In the genomic region with DNA sequence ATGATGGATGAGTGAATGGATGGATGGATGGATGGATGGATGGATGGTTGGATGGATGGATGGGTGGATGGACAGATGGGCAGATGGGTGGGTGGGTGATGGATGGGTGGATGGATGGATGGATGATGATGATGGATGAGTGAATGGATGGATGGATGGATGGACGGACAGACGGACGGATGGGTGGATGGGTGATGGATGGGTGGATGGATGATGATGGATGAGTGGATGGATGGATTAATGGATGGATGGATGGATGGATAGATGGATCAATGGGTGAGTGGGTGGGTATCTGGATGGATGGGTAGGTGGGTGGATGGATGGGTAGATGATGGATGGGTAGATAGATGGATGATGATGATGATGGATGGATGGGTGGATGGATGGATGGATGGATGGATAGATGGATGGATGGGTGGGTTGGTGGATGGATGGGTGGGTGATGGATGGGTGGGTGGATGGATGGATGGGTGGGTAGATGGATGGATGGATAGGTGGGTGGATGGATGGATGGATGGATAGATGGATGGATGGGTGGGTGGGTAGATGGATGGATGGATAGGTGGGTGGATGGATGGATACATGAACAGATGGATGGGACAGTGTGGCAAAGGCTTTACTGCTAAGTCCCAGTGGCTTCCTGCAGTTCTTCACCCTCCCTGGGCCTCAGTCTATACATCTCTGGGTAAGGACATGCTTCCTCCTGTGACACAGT, we compare ENCODE assay signal across 15 cellular contexts. TPM values are rescaled to one million over a fixed set of nuclear protein-coding genes. Genes with fewer than 3 reads are reported as not detected.
DNase-seq lines count a peak whose midpoint lies in the region; ATAC-seq, FAIRE-seq and TF ChIP-seq lines count a peak whose summit lies in the region.
"Had no signal": no experiment of that assay in that cellular context is flagged by ENCODE, and none has a peak within 500 bp of the region (broad histone marks: within the 10 kb centered on the region; RNA-seq: fewer than 3 reads in every experiment).

No MANE protein-coding gene starts in this region.

- in situ Hi-C loops in HepG2 (cut with HindIII; ENCODE audit: extremely low pct_ligation_motif_present, low pct_unique_long_range_greater_than_20kb) (no loop called here), K562 (cut with MboI) (no loop called here)

- H3K27ac Mint-ChIP-seq in neural progenitor cell, result no peak overlapping the region
- H3K27ac Mint-ChIP-seq: B cell; CD8-positive, alpha-beta T cell had no signal

- H3K27me3 ChIP-seq in HepG2 (ENCODE audit: control insufficient read depth in 1 of 2, insufficient read depth in 2 of 2, low read length in 2 of 2) (peaks cover 37 to 85% of the 10 kb centered on the region in 2 experiments), right lobe of liver (no peaks in the 10 kb centered on the region), K562 (ENCODE audit: control insufficient read depth in 2 of 2, insufficient read depth in 2 of 2, low read length in 2 of 2) (peaks cover 0 to 53% of the 10 kb centered on the region in 2 experiments; a peak in 3 of 5 replicates), neural progenitor cell (no peaks in the 10 kb centered on the region)

- H3K27me3 Mint-ChIP-seq in neural progenitor cell (ENCODE audit: insufficient read depth, low read depth), result peaks cover 6% of the 10 kb centered on the region
- H3K27me3 Mint-ChIP-seq: B cell had no signal

- no peak overlapping the region for H3K4me2 ChIP-seq in HepG2 (ENCODE audit: low read depth, low read length)
- H3K4me2 ChIP-seq in K562 (ENCODE audit: insufficient read depth, low read length), result no peak overlapping the region
- no peak overlapping the region for H3K4me2 ChIP-seq in neural progenitor cell

- H3K4me3 Mint-ChIP-seq in neural progenitor cell, result peak overlapping the region; percentile 21
- H3K4me3 Mint-ChIP-seq: B cell; CD8-positive, alpha-beta T cell; H9 had no signal

- TF ChIP-seq CTCF in HepG2 (CRISPR knock-in tag; IDR thresholded peaks at IDR 0.05) (no peak), right lobe of liver (IDR thresholded peaks at IDR 0.05) (no peak), K562 (IDR thresholded peaks at IDR 0.05 in 2 of 3, conservative IDR thresholded peaks at IDR 0.05 in 1 of 3; ENCODE audit: insufficient read depth in 2 of 3, low read depth in 1 of 3, low read length in 3 of 3) (no peak), neural progenitor cell (IDR thresholded peaks at IDR 0.05) (no peak)

- H3K9ac ChIP-seq in HepG2 (ENCODE audit: insufficient read depth, low read depth, low read length) (no peak overlapping the region), K562 (ENCODE audit: insufficient read depth in 1 of 2, low read depth in 2 of 2, low read length in 2 of 2) (no peak overlapping the region), neural progenitor cell (no peak overlapping the region)
- H3K9ac ChIP-seq: BLaER1 treated with 17β-estradiol and CSF1 and Interleukin-3, amounts not matched to agents 10 nM and 100 nM had no signal

- H3K27ac ChIP-seq in HepG2 (ENCODE audit: extremely low read length, insufficient read depth, low read length), result no peak overlapping the region
- H3K27ac ChIP-seq in right lobe of liver, result no peak overlapping the region
- no peak overlapping the region for H3K27ac ChIP-seq in K562 (ENCODE audit: extremely low read depth, low read depth, low read length)
- H3K27ac ChIP-seq in neural progenitor cell, result no peak overlapping the region
- H3K27ac ChIP-seq: BLaER1 treated with 17β-estradiol and CSF1 and Interleukin-3, amounts not matched to agents 10 nM and 100 nM had no signal

- intact Hi-C loops in HepG2 (cut with micrococcal nuclease; ENCODE audit: unreplicated experiment) (no loop called here), right lobe of liver (cut with DNase I) (no loop called here), K562 (cut with micrococcal nuclease) (no loop called here)

- FAIRE-seq in HepG2 (lab: Jason Lieb, UNC) (no peak), K562 (lab: Jason Lieb, UNC) (no peak)

- no peaks in the 10 kb centered on the region for H3K9me3 ChIP-seq in HepG2 (ENCODE audit: low read length)
- no peaks in the 10 kb centered on the region for H3K9me3 ChIP-seq in right lobe of liver
- no peaks in the 10 kb centered on the region for H3K9me3 ChIP-seq in K562 (replicated peaks; ENCODE audit: control insufficient read depth, insufficient read depth, low read depth, low read length)
- H3K9me3 ChIP-seq in neural progenitor cell (ENCODE audit: low read depth), result no peaks in the 10 kb centered on the region
- H3K9me3 ChIP-seq: BLaER1 treated with 17β-estradiol and CSF1 and Interleukin-3, amounts not matched to agents 10 nM and 100 nM had no signal

- WGBS in HepG2 (ENCODE audit: low lambda C conversion rate), result 13% methylated on average over 3 of the region's 3 CpGs
- 37% methylated on average over 3 of the region's 3 CpGs for WGBS in right lobe of liver (ENCODE audit: insufficient coverage, low coverage, low lambda C conversion rate, missing lambda C conversion rate)
- 12% methylated on average over 3 of the region's 3 CpGs for WGBS in K562 (ENCODE audit: insufficient coverage, low coverage, missing lambda C conversion rate)

- H3K36me3 ChIP-seq in HepG2 (replicated peaks in 1 of 2; ENCODE audit: control insufficient read depth in 1 of 2, insufficient read depth in 2 of 2, low read length in 2 of 2), result no peaks in the 10 kb centered on the region
- H3K36me3 ChIP-seq in right lobe of liver, result no peaks in the 10 kb centered on the region
- H3K36me3 ChIP-seq in K562 (ENCODE audit: control insufficient read depth, insufficient read depth, low read length), result no peaks in the 10 kb centered on the region
- no peaks in the 10 kb centered on the region for H3K36me3 ChIP-seq in neural progenitor cell

- H2AFZ ChIP-seq in HepG2 (ENCODE audit: low read length) (no peak overlapping the region), K562 (ENCODE audit: low read depth, low read length) (no peak overlapping the region), neural progenitor cell (replicated peaks) (no peak overlapping the region)

- BruUV-seq in HepG2 (replicated peaks; lab: Mats Ljungman, UMichigan) (no TSS peak), K562 (replicated peaks; lab: Mats Ljungman, UMichigan) (no TSS peak)

- no peak for TF ChIP-seq RAD21 in HepG2 (CRISPR knock-in tag; IDR thresholded peaks at IDR 0.05)
- no peak for TF ChIP-seq RAD21 in K562 (CRISPR knock-in tag; conservative IDR thresholded peaks at IDR 0.05 in 1 of 2, IDR thresholded peaks at IDR 0.05 in 1 of 2)

- TF ChIP-seq POLR2A in HepG2 (IDR thresholded peaks at IDR 0.05; ENCODE audit: insufficient read depth in 1 of 2, low read depth in 2 of 2, low read length in 2 of 2), result no peak
- TF ChIP-seq POLR2A in right lobe of liver (IDR thresholded peaks at IDR 0.05), result no peak
- no peak for TF ChIP-seq POLR2A in K562 (conservative IDR thresholded peaks at IDR 0.05)

- peaks cover 5% of the 10 kb centered on the region for H3K4me1 Mint-ChIP-seq in neural progenitor cell
- H3K4me1 Mint-ChIP-seq: H9 had no signal

- peaks cover 5% of the 10 kb centered on the region; the same call in 1 of the 2 replicates for H4K20me1 ChIP-seq in HepG2 (ENCODE audit: insufficient read depth, low read length)
- peaks cover 12% of the 10 kb centered on the region; the same call in 1 of the 2 replicates for H4K20me1 ChIP-seq in K562 (replicated peaks; ENCODE audit: control insufficient read depth, insufficient read depth, low read length)
- H4K20me1 ChIP-seq in neural progenitor cell (ENCODE audit: low read depth), result no peaks in the 10 kb centered on the region

- H3K9me1 ChIP-seq in K562 (ENCODE audit: control insufficient read depth, insufficient read depth, low read length), result no peaks in the 10 kb centered on the region

- no peaks in the 10 kb centered on the region for H3K36me3 Mint-ChIP-seq in neural progenitor cell
- H3K36me3 Mint-ChIP-seq: CD8-positive, alpha-beta T cell had no signal

- H3K9me3 Mint-ChIP-seq in neural progenitor cell, result no peaks in the 10 kb centered on the region
- H3K9me3 Mint-ChIP-seq: CD8-positive, alpha-beta T cell; H9 had no signal

- no peak for ATAC-seq in HepG2
- ATAC-seq in right lobe of liver, result no peak
- ATAC-seq in K562, result no peak
- ATAC-seq: CD8-positive, alpha-beta T cell had no signal

- H3K4me3 ChIP-seq in HepG2 (replicated peaks in 1 of 3; ENCODE audit: insufficient read depth in 1 of 3, low read depth in 2 of 3, low read length in 3 of 3) (no peak overlapping the region), right lobe of liver (no peak overlapping the region), K562 (no peak overlapping the region), neural progenitor cell (no peak overlapping the region)
- H3K4me3 ChIP-seq: BLaER1 treated with 17β-estradiol and CSF1 and Interleukin-3, amounts not matched to agents 10 nM and 100 nM had no signal

- POLR2A ChIA-PET in HepG2 (lab: Yijun Ruan, JAX) (no interaction called here), K562 (lab: Yijun Ruan, JAX) (interaction anchor here (0.6 kb wide), 1 partner anchor 569 kb away, joined by 3 read pairs; no protein-coding TSS in a partner anchor)

- no peak for TF ChIP-seq EP300 in HepG2 (IDR thresholded peaks at IDR 0.05; ENCODE audit: low read depth in 2 of 2, low read length in 2 of 2)
- no peak for TF ChIP-seq EP300 in HepG2 (CRISPR knock-in tag; IDR thresholded peaks at IDR 0.05; ENCODE audit: borderline replicate concordance)
- TF ChIP-seq EP300 in K562 (IDR thresholded peaks at IDR 0.05; ENCODE audit: low read length), result no peak

- no peak for DNase-seq in HepG2 (ENCODE audit: low spot score)
- no peak for DNase-seq in right lobe of liver
- no peak for DNase-seq in K562 (ENCODE audit: extremely low read depth in 1 of 4, low spot score in 3 of 4)
- DNase-seq in neural progenitor cell (ENCODE audit: low spot score), result no peak
- DNase-seq in NCI-H1436 (lab: John Stamatoyannopoulos, UW), result no peak
- no peak for DNase-seq in iPS-NIHi11 (ENCODE audit: low spot score)
- DNase-seq in stimulated activated naive CD4-positive, alpha-beta T cell (lab: John Stamatoyannopoulos, UW), result no peak
- DNase-seq: Calu3; CD8-positive, alpha-beta T cell; DMS79 treated with DMSO at 0.1 percent for 48 hours; GF-D8; GOT3; H9 had no signal

- no peaks in the 10 kb centered on the region for H3K79me2 ChIP-seq in HepG2 (ENCODE audit: insufficient read depth, low read length)
- no peaks in the 10 kb centered on the region for H3K79me2 ChIP-seq in K562 (ENCODE audit: control insufficient read depth, insufficient read depth, low read length)
- H3K79me2 ChIP-seq in neural progenitor cell (ENCODE audit: low read depth), result no peaks in the 10 kb centered on the region

- CTCF ChIA-PET in HepG2 (lab: Yijun Ruan, JAX; ENCODE audit: low intra/inter-chr PET ratio, low total read pairs), result no interaction called here
- CTCF ChIA-PET in K562 (lab: Yijun Ruan, JAX; ENCODE audit: low intra/inter-chr PET ratio), result no interaction called here

- no peaks in the 10 kb centered on the region for H3F3A ChIP-seq in neural progenitor cell (ENCODE audit: low read depth)

- H3K4me1 ChIP-seq in HepG2 (ENCODE audit: insufficient read depth, low read length) (no peaks in the 10 kb centered on the region), right lobe of liver (no peaks in the 10 kb centered on the region), K562 (replicated peaks in 1 of 2; ENCODE audit: control insufficient read depth in 2 of 2, insufficient read depth in 2 of 2, low read length in 2 of 2) (peaks cover 0 to 29% of the 10 kb centered on the region in 2 experiments; a peak in 3 of 5 replicates), neural progenitor cell (no peaks in the 10 kb centered on the region)

RNA-seq across cellular contexts. Expression of a gene that starts 30.2 kb away (rescaled TPM):
- 3.4 and 3.8 TPM in 2 replicates for total RNA-seq in HepG2 (2016; rRNA removed; fragmentation: Illumina TruSeq; extraction: Trizol)
- total RNA-seq in HepG2 (2016; cell fraction: cytosol; rRNA removed; fragmentation: Illumina TruSeq; extraction: Trizol; ENCODE audit: low read depth), result 0.81 and 2.1 TPM in 2 replicates
- total RNA-seq in HepG2 (2016; cell fraction: insoluble cytoplasmic fraction; rRNA removed; fragmentation: Illumina TruSeq; extraction: Trizol), result 3.4 and 3.9 TPM in 2 replicates
- 3.4 and 4.3 TPM in 2 replicates for total RNA-seq in HepG2 (2016; cell fraction: membrane; rRNA removed; fragmentation: Illumina TruSeq; extraction: Trizol)
- total RNA-seq in HepG2 (2016; cell fraction: nucleus; rRNA removed; fragmentation: Illumina TruSeq; extraction: Trizol), result 3.4 and 6.6 TPM in 2 replicates
- polyA plus RNA-seq in HepG2 (2011; rRNA removed), result 1.3 and 1.7 TPM in 2 replicates
- polyA plus RNA-seq in HepG2 (2011; cell fraction: cytosol; rRNA removed), result 0.79 and 1.3 TPM in 2 replicates
- polyA plus RNA-seq in HepG2 (2011; cell fraction: nucleus; rRNA removed), result 7.1 and 7.6 TPM in 2 replicates
- polyA plus RNA-seq in HepG2 (2012), result 7.2 and 7.6 TPM in 2 replicates
- 1.2 TPM in 2 replicates for polyA plus RNA-seq in HepG2 (2016; cell fraction: cytosol; fragmentation: Illumina TruSeq; extraction: Trizol; ENCODE audit: low read depth)
- polyA plus RNA-seq in HepG2 (2016; cell fraction: insoluble cytoplasmic fraction; fragmentation: Illumina TruSeq; extraction: Trizol; ENCODE audit: low read depth), result 3.7 and 8.7 TPM in 2 replicates
- polyA plus RNA-seq in HepG2 (2016; cell fraction: membrane; fragmentation: Illumina TruSeq; extraction: Trizol; ENCODE audit: low read depth), result 2.7 and 4.8 TPM in 2 replicates
- 14.0 and 14.3 TPM in 2 replicates for polyA plus RNA-seq in HepG2 (2016; cell fraction: nucleus; fragmentation: Illumina TruSeq; extraction: Trizol; ENCODE audit: insufficient read depth, low read depth)
- polyA minus RNA-seq in HepG2 (2011; rRNA and poly(A)+ RNA removed; ENCODE audit: low replicate concordance), result 0.98 and 4.2 TPM in 2 replicates
- polyA minus RNA-seq in HepG2 (2011; cell fraction: cytosol; rRNA and poly(A)+ RNA removed), result 2.7 and 6.6 TPM in 2 replicates
- 5.0 and 7.5 TPM in 2 replicates for polyA minus RNA-seq in HepG2 (2011; cell fraction: nucleus; rRNA and poly(A)+ RNA removed)
- total RNA-seq in right lobe of liver, result 10 to 100 TPM in 2 of 6 experiments, 1 to 10 TPM in 4; 3.8 to 15.5 (median 8.3) TPM
- total RNA-seq in K562 (2011; cell fraction: chromatin; rRNA removed; ENCODE audit: low replicate concordance), result 14.4 and 38.8 TPM in 2 replicates
- 25.3 and 27.9 TPM in 2 replicates for total RNA-seq in K562 (2011; cell fraction: nucleolus; rRNA removed)
- 16.8 and 18.9 TPM in 2 replicates for total RNA-seq in K562 (2011; cell fraction: nucleoplasm; rRNA removed)
- 4.5 and 8.7 TPM in 2 replicates for total RNA-seq in K562 (2014; rRNA removed)
- total RNA-seq in K562 (2014; rRNA removed; fragmentation: Illumina TruSeq; extraction: Trizol), result 0.26 and 0.47 TPM in 2 replicates
- 3.2 and 4.5 TPM in 2 replicates for total RNA-seq in K562 (2015; rRNA removed; fragmentation: Illumina TruSeq; extraction: Trizol)
- 32.7 and 35.9 TPM in 2 replicates for total RNA-seq in K562 (2021)
- polyA plus RNA-seq in K562 (2011; rRNA removed), result 0.88 and 1.4 TPM in 2 replicates
- polyA plus RNA-seq in K562 (2011; cell fraction: cytosol; rRNA removed), result 0.81 and 4.8 TPM in 2 replicates
- polyA plus RNA-seq in K562 (2011; cell fraction: nucleus; rRNA removed), result 3.4 and 13.6 TPM in 2 replicates
- 7.9 and 12.2 TPM in 2 replicates for polyA plus RNA-seq in K562 (2012)
- 1.2 and 5.1 TPM in 2 replicates for polyA plus RNA-seq in K562 (2014; fragmentation: Illumina TruSeq; extraction: Trizol)
- polyA plus RNA-seq in K562 (2014; fragmentation: Nextera tagmentation; extraction: Ambion mirVana), result under 1 TPM; 0.03 to 0.11 TPM
- polyA plus RNA-seq in K562 (2014; rRNA removed), result 4.7 and 5.5 TPM in 2 replicates
- polyA minus RNA-seq in K562 (2011; rRNA and poly(A)+ RNA removed), result 0.30 and 1.1 TPM in 2 replicates
- polyA minus RNA-seq in K562 (2011; cell fraction: cytosol; rRNA and poly(A)+ RNA removed), result 12.3 and 14.7 TPM in 2 replicates
- polyA minus RNA-seq in K562 (2011; cell fraction: nucleus; rRNA and poly(A)+ RNA removed), result 7.7 and 10.1 TPM in 2 replicates
- total RNA-seq in neural progenitor cell (ENCODE audit: low replicate concordance), result 0.36 and 0.96 TPM in 2 replicates

RNA-seq across cellular contexts. Expression of a gene that starts 40.1 kb away (rescaled TPM):
- not detected in 2 replicates for total RNA-seq in HepG2 (2016; rRNA removed; fragmentation: Illumina TruSeq; extraction: Trizol)
- not detected in 2 replicates for total RNA-seq in HepG2 (2016; cell fraction: cytosol; rRNA removed; fragmentation: Illumina TruSeq; extraction: Trizol; ENCODE audit: low read depth)
- total RNA-seq in HepG2 (2016; cell fraction: insoluble cytoplasmic fraction; rRNA removed; fragmentation: Illumina TruSeq; extraction: Trizol), result not detected in 2 replicates
- not detected in 2 replicates for total RNA-seq in HepG2 (2016; cell fraction: membrane; rRNA removed; fragmentation: Illumina TruSeq; extraction: Trizol)
- not detected in 2 replicates for total RNA-seq in HepG2 (2016; cell fraction: nucleus; rRNA removed; fragmentation: Illumina TruSeq; extraction: Trizol)
- not detected in 2 replicates for polyA plus RNA-seq in HepG2 (2011; rRNA removed)
- polyA plus RNA-seq in HepG2 (2011; cell fraction: cytosol; rRNA removed), result not detected in 2 replicates
- 0.02 TPM in 1 of 2 replicates, not detected in the other for polyA plus RNA-seq in HepG2 (2011; cell fraction: nucleus; rRNA removed)
- polyA plus RNA-seq in HepG2 (2012), result not detected in 2 replicates
- not detected in 2 replicates for polyA plus RNA-seq in HepG2 (2016; cell fraction: cytosol; fragmentation: Illumina TruSeq; extraction: Trizol; ENCODE audit: low read depth)
- polyA plus RNA-seq in HepG2 (2016; cell fraction: insoluble cytoplasmic fraction; fragmentation: Illumina TruSeq; extraction: Trizol; ENCODE audit: low read depth), result not detected in 2 replicates
- polyA plus RNA-seq in HepG2 (2016; cell fraction: membrane; fragmentation: Illumina TruSeq; extraction: Trizol; ENCODE audit: low read depth), result not detected in 2 replicates
- polyA plus RNA-seq in HepG2 (2016; cell fraction: nucleus; fragmentation: Illumina TruSeq; extraction: Trizol; ENCODE audit: insufficient read depth, low read depth), result not detected in 2 replicates
- not detected in 2 replicates for polyA minus RNA-seq in HepG2 (2011; rRNA and poly(A)+ RNA removed; ENCODE audit: low replicate concordance)
- polyA minus RNA-seq in HepG2 (2011; cell fraction: cytosol; rRNA and poly(A)+ RNA removed), result not detected in 2 replicates
- polyA minus RNA-seq in HepG2 (2011; cell fraction: nucleus; rRNA and poly(A)+ RNA removed), result not detected in 2 replicates
- total RNA-seq in right lobe of liver, result 1 to 10 TPM in 2 of 6 experiments, under 1 TPM in 4; 0.22 to 1.3 (median 0.37) TPM
- 0.04 and 0.09 TPM in 2 replicates for total RNA-seq in K562 (2011; cell fraction: chromatin; rRNA removed; ENCODE audit: low replicate concordance)
- total RNA-seq in K562 (2011; cell fraction: nucleolus; rRNA removed), result 0.13 and 0.17 TPM in 2 replicates
- under 0.01 and 0.08 TPM in 2 replicates for total RNA-seq in K562 (2011; cell fraction: nucleoplasm; rRNA removed)
- under 0.01 TPM in 1 of 2 replicates, not detected in the other for total RNA-seq in K562 (2014; rRNA removed)
- not detected in 2 replicates for total RNA-seq in K562 (2014; rRNA removed; fragmentation: Illumina TruSeq; extraction: Trizol)
- total RNA-seq in K562 (2015; rRNA removed; fragmentation: Illumina TruSeq; extraction: Trizol), result not detected in 2 replicates
- total RNA-seq in K562 (2021), result 0.02 and 0.04 TPM in 2 replicates
- not detected in 2 replicates for polyA plus RNA-seq in K562 (2011; rRNA removed)
- under 0.01 and 0.01 TPM in 2 replicates for polyA plus RNA-seq in K562 (2011; cell fraction: cytosol; rRNA removed)
- 0.01 and 0.03 TPM in 2 replicates for polyA plus RNA-seq in K562 (2011; cell fraction: nucleus; rRNA removed)
- polyA plus RNA-seq in K562 (2012), result 0.01 TPM in 2 replicates
- 0.01 TPM in 1 of 2 replicates, not detected in the other for polyA plus RNA-seq in K562 (2014; fragmentation: Illumina TruSeq; extraction: Trizol)
- not detected for polyA plus RNA-seq in K562 (2014; fragmentation: Nextera tagmentation; extraction: Ambion mirVana)
- 0.01 TPM in 1 of 2 replicates, not detected in the other for polyA plus RNA-seq in K562 (2014; rRNA removed)
- under 0.01 and 0.04 TPM in 2 replicates for polyA minus RNA-seq in K562 (2011; rRNA and poly(A)+ RNA removed)
- 0.09 and 0.10 TPM in 2 replicates for polyA minus RNA-seq in K562 (2011; cell fraction: cytosol; rRNA and poly(A)+ RNA removed)
- under 0.01 and 0.11 TPM in 2 replicates for polyA minus RNA-seq in K562 (2011; cell fraction: nucleus; rRNA and poly(A)+ RNA removed)
- total RNA-seq in neural progenitor cell (ENCODE audit: low replicate concordance), result 0.02 and 0.03 TPM in 2 replicates
